ENCODE assay signal across 22 cellular contexts in the genomic region with DNA sequence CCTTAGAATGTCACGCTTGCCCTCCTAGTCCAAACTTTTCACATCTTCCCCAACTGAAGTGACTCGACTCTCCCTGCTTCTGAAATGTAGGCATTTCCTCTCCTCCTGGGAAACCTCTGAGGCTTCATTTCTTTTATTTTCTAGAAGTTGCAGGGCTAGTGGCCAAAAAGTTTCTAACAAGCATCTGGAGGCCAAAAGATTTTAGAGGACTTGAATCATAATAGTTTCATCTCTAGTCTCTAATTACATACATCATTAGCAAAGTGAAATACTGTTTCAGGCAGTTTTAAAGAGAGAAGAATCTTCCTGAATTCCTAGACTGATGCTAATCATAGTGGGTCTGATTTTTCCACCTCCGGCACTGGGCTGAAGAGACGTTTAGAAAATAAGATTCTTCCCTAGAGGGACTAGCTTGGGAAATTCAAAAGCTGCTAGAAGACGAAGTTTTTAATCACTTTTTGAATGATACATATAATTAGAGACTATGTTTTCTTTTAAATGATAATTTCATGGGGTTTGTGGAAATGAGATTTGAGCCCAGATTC. TPM values are rescaled to one million over a fixed set of nuclear protein-coding genes. Genes with fewer than 3 reads are reported as not detected.
A peak's percentile ranks its signal among the peaks of the same experiment; 100 is the strongest.
DNase-seq lines count a peak whose midpoint lies in the region; ATAC-seq and TF ChIP-seq lines count a peak whose summit lies in the region.
"Had no signal": no experiment of that assay in that cellular context is flagged by ENCODE, and none has a peak within 500 bp of the region (broad histone marks: within the 10 kb centered on the region; RNA-seq: fewer than 3 reads in every experiment).

No MANE protein-coding gene starts in this region.

- peak overlapping the region; percentile 20 for H4K91ac ChIP-seq in trophoblast cell (ENCODE audit: low read depth, low read length)

- H2AFZ ChIP-seq in trophoblast cell (ENCODE audit: insufficient read depth, low read length, poor library complexity) = no peak overlapping the region
- H2AFZ ChIP-seq: GM23338 had no signal

- H3K4me3 ChIP-seq in fibroblast of mammary gland (ENCODE audit: control insufficient read depth, low read depth, low read length) (no peak overlapping the region), trophoblast cell (ENCODE audit: low read depth, low read length) (no peak overlapping the region)
- H3K4me3 ChIP-seq: GM12878, GM23338, K562 had no signal

- ATAC-seq in GM21786 (IDR thresholded peaks at IDR 0.05; ENCODE audit: unreplicated experiment) (no peak), HG02938 (IDR thresholded peaks at IDR 0.05; ENCODE audit: unreplicated experiment) (no peak)
- ATAC-seq: GM12878, GM23338, HCT116, K562 had no signal

- H3K79me1 ChIP-seq in trophoblast cell (ENCODE audit: low read length) = peaks cover 5% of the 10 kb centered on the region

- H3K4me2 ChIP-seq in trophoblast cell (ENCODE audit: low read length) = no peak overlapping the region
- H3K4me2 ChIP-seq: GM23338 had no signal

- H3K4me1 ChIP-seq in trophoblast cell (ENCODE audit: control insufficient read depth in 1 of 2, insufficient read depth in 2 of 2, low read length in 2 of 2) = peaks cover 11 to 15% of the 10 kb centered on the region in 2 experiments

- H3K9me3 ChIP-seq in trophoblast cell (ENCODE audit: insufficient read depth, low read depth, low read length) = peaks cover 6% of the 10 kb centered on the region

- peaks cover 9% of the 10 kb centered on the region for H3K27me3 Mint-ChIP-seq in HFFc6 (ENCODE audit: insufficient read depth)
- H3K27me3 Mint-ChIP-seq: CD4-positive, CD25-positive, alpha-beta regulatory T cell had no signal

- H3K9me3 Mint-ChIP-seq in HFFc6 = no peaks in the 10 kb centered on the region

- H2BK120ac ChIP-seq in trophoblast cell (ENCODE audit: insufficient read depth, low read length, poor library complexity) = no peak overlapping the region

- no peak overlapping the region for H2AK5ac ChIP-seq in trophoblast cell (ENCODE audit: low read length)

- no peak overlapping the region for H2BK12ac ChIP-seq in trophoblast cell (ENCODE audit: low read length)

- no peak overlapping the region for H4K12ac ChIP-seq in trophoblast cell (ENCODE audit: low read depth, low read length)

- no CpG with 5 or more reads among the region's 5 CpGs for WGBS in trophoblast cell (ENCODE audit: extremely low coverage, insufficient coverage, insufficient read length)

- no peak overlapping the region for H3K9ac ChIP-seq in trophoblast cell (ENCODE audit: low read length)

- H3K4me3 Mint-ChIP-seq in HFFc6 = no peak overlapping the region
- H3K4me3 Mint-ChIP-seq: B cell; CD4-positive, CD25-positive, alpha-beta regulatory T cell; GM23338 had no signal

- no peak overlapping the region for H3K18ac ChIP-seq in trophoblast cell (ENCODE audit: low read length)

- no peak overlapping the region for H3K4ac ChIP-seq in trophoblast cell (ENCODE audit: low read depth, low read length)

- H3K27ac Mint-ChIP-seq in HFFc6 = no peak overlapping the region; the same call in 1 of the 2 replicates
- H3K27ac Mint-ChIP-seq: B cell; CD4-positive, CD25-positive, alpha-beta regulatory T cell; GM23338 had no signal

- H3K36me3 ChIP-seq in trophoblast cell (ENCODE audit: control insufficient read depth in 1 of 2, insufficient read depth in 2 of 2, low read length in 2 of 2) = no peaks in the 10 kb centered on the region

- no peaks in the 10 kb centered on the region for H3K79me2 ChIP-seq in trophoblast cell (ENCODE audit: control insufficient read depth, insufficient read depth, low read length, poor library complexity)

- no peaks in the 10 kb centered on the region for H3K36me3 Mint-ChIP-seq in HFFc6 (ENCODE audit: low read depth)
- H3K36me3 Mint-ChIP-seq: CD4-positive, CD25-positive, alpha-beta regulatory T cell had no signal

- no peaks in the 10 kb centered on the region for H3K27me3 ChIP-seq in trophoblast cell (ENCODE audit: insufficient read depth, low read length)

- TF ChIP-seq CTCF in HFFc6 (IDR thresholded peaks at IDR 0.05) = no peak
- no peak for TF ChIP-seq CTCF in fibroblast of mammary gland (conservative IDR thresholded peaks at IDR 0.05; ENCODE audit: control insufficient read depth, insufficient read depth, low read depth, low read length)

- peak; percentile 29 for DNase-seq in AG20443 (ENCODE audit: low spot score)
- peak; percentile 54 for DNase-seq in HFFc6
- peak; percentile 6 for DNase-seq in fibroblast of mammary gland (ENCODE audit: low read depth)
- DNase-seq in trophoblast cell = peak; percentile 48 to 70
- DNase-seq in middle frontal gyrus (ENCODE audit: extremely low spot score, low spot score) = no peak
- DNase-seq: CD4-positive, CD25-positive, alpha-beta regulatory T cell; COR-L47; DMS 273 treated with DMSO at 0.1 percent for 48 hours; DND-41; NCI-H1105 treated with DMSO at 0.1 percent for 48 hours; NCI-H1694 treated with DMSO at 0.1 percent for 48 hours; NCI-H2227 treated with DMSO at 0.1 percent for 48 hours; NCI-H524 treated with DMSO at 0.1 percent for 48 hours; RPMI8226 had no signal

- no peak overlapping the region for H3K27ac ChIP-seq in trophoblast cell (ENCODE audit: low read depth, low read length)

- H3K14ac ChIP-seq in trophoblast cell (ENCODE audit: low read length) = no peak overlapping the region

- H2BK5ac ChIP-seq in trophoblast cell (ENCODE audit: low read depth, low read length, poor library complexity) = no peak overlapping the region

- H3K23ac ChIP-seq in trophoblast cell (ENCODE audit: low read length) = no peak overlapping the region

- H4K8ac ChIP-seq in trophoblast cell (ENCODE audit: low read depth, low read length) = no peak overlapping the region

- peaks cover 9% of the 10 kb centered on the region; the same call in 1 of the 2 replicates for H3K4me1 Mint-ChIP-seq in HFFc6 (ENCODE audit: low read depth)
- H3K4me1 Mint-ChIP-seq: B cell; CD4-positive, CD25-positive, alpha-beta regulatory T cell had no signal

RNA-seq across cellular contexts. Expression of a gene that starts 52.6 kb away (rescaled TPM):
- under 1 TPM; 0.05 to 0.40 (median 0.14) TPM for total RNA-seq in HFFc6 (2021; fragmentation: NEBNext Ultra II Directional; extraction: Animal tissue kit (Norgen Biotek cat#: 25700))
- polyA plus RNA-seq in trophoblast cell (2013) = 3.6 and 5.0 TPM in 2 replicates
- total RNA-seq: A673; CD4-positive, CD25-positive, alpha-beta regulatory T cell; GM12878 had no signal
- polyA plus RNA-seq: CD4-positive, CD25-positive, alpha-beta regulatory T cell had no signal
